Comparison of ENCODE assay signal across 28 cellular contexts in the genomic region with DNA sequence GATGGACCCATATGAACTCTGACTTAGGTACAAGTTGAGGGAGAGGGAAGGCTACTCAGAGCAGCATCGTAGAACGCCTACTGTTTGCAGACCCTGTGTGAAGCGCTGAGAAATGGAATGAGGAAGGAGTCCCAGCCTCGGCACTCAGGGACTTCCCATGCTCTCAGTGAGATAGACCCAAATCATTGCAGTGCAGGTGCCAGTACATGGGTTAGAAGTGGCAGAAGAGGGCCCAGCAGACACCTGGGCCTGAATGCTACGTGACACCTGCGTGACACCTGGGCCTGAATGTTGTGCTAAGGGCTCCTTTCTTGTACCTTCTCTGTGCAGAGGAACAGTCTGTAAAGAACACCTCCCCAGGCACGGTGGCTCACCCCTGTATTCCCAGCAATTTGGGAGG. TPM values are rescaled to one million over a fixed set of nuclear protein-coding genes. Genes with fewer than 3 reads are reported as not detected.
"Had no signal": no experiment of that assay in that cellular context is flagged by ENCODE, and none has a peak within 500 bp of the region (broad histone marks: within the 10 kb centered on the region; RNA-seq: fewer than 3 reads in every experiment).

No MANE protein-coding gene starts in this region.

- H3K4me2 ChIP-seq: neural progenitor cell had no signal

- H3K4me1 ChIP-seq: parathyroid adenoma had no signal

- H3K9ac ChIP-seq: neural progenitor cell, parathyroid adenoma had no signal

- DNase-seq: activated B cell treated with CpG ODN at 0.5 μM for 24 hours; activated CD4-positive, alpha-beta T cell treated with anti-CD3 and anti-CD28 coated beads for 36 hours; activated CD4-positive, alpha-beta T cell treated with anti-CD3 and anti-CD28 coated beads, Interleukin-2, amount 50 U/mL, for 4 hours; activated effector memory CD4-positive, alpha-beta T cell treated with Interleukin-2 at 50 U/mL for 16 hours; activated naive CD4-positive, alpha-beta T cell treated with anti-CD3 and anti-CD28 coated beads for 36 hours; activated naive CD8-positive, alpha-beta T cell treated with anti-CD3 and anti-CD28 coated beads for 36 hours; activated T-cell treated with anti-CD3 and anti-CD28 coated beads for 4 hours; activated T-cell treated with anti-CD3 and anti-CD28 coated beads, Interleukin-2, amount 50 U/mL, for 72 hours; adrenal gland; caudate nucleus; foreskin fibroblast; heart left ventricle; hypothalamus; immature natural killer cell; kidney; mesenchymal stem cell; natural killer cell; occipital lobe; stimulated activated CD4-positive, alpha-beta T cell treated with anti-CD3 and anti-CD28 coated beads, Interleukin-2, amount 100 ng/mL, for 48 hours; T-helper 1 cell; trophoblast cell had no signal

- H3K27ac ChIP-seq: adrenal gland, ascending aorta, neural progenitor cell, right atrium auricular region, thoracic aorta, vagina had no signal

- H3K79me2 ChIP-seq: parathyroid adenoma had no signal

- H3K36me3 ChIP-seq: adrenal gland, ascending aorta, heart left ventricle, neural progenitor cell, right atrium auricular region, thoracic aorta, vagina had no signal

- H3K4me3 ChIP-seq: adrenal gland, ascending aorta, heart left ventricle, neural progenitor cell, right atrium auricular region, thoracic aorta, vagina had no signal

- H3K27me3 ChIP-seq: adrenal gland, right atrium auricular region, vagina had no signal

- H3K9me3 ChIP-seq: adrenal gland, ascending aorta, heart left ventricle, right atrium auricular region, thoracic aorta, vagina had no signal

- ATAC-seq: activated CD4-positive, alpha-beta T cell treated with anti-CD3 and anti-CD28 coated beads for 36 hours; activated T-cell treated with anti-CD3 and anti-CD28 coated beads, Interleukin-2, amount 50 U/mL, for 72 hours; esophagus mucosa; heart left ventricle; natural killer cell had no signal

- H2AFZ ChIP-seq: neural progenitor cell, parathyroid adenoma had no signal

- FAIRE-seq: kidney had no signal

RNA-seq across cellular contexts. Expression of gene PDGFB, which starts 2.6 kb away (rescaled TPM):
- total RNA-seq: activated B cell treated with CpG ODN at 0.5 μM for 24 hours had no signal
